19 cellular contexts compared by ENCODE assay signal in genomic region chr12:131217024-131217586, GRCh38.
DNase-seq lines count a peak whose midpoint lies in the region; ATAC-seq and TF ChIP-seq lines count a peak whose summit lies in the region.
"Had no signal": no experiment of that assay in that cellular context is flagged by ENCODE, and none has a peak within 500 bp of the region (broad histone marks: within the 10 kb centered on the region; RNA-seq: fewer than 3 reads in every experiment).

No MANE protein-coding gene starts in this region.

- TF ChIP-seq CTCF in right atrium auricular region (IDR thresholded peaks at IDR 0.05) (no peak), spleen (IDR thresholded peaks at IDR 0.05 in 8 of 11, conservative IDR thresholded peaks at IDR 0.05 in 3 of 11) (no peak)

- H3K4me1 Mint-ChIP-seq in stimulated activated memory B cell treated with anti-CD40 and anti-IgM and Interleukin-4, amounts not matched to agents 10 μg/mL and 1 μg/mL and 100 μg/mL, for 72 hours = peaks cover 16% of the 10 kb centered on the region
- H3K4me1 Mint-ChIP-seq in activated naive CD8-positive, alpha-beta T cell treated with anti-CD3 and anti-CD28 coated beads, Interleukin-2, amount 50 U/mL, for 24 hours = peaks cover 4% of the 10 kb centered on the region
- H3K4me1 Mint-ChIP-seq: activated T-helper 17 cell treated with anti-CD3 and anti-CD28 coated beads, Interleukin-2, amount 50 U/mL, for 72 hours had no signal

- DNase-seq in Right ventricle myocardium superior (peak; percentile 44), right atrium auricular region (ENCODE audit: low spot score) (no peak), SK-N-DZ (ENCODE audit: low spot score) (peak; percentile 85), left kidney (ENCODE audit: low read depth, low spot score) (peak; percentile 68), spleen (peak; percentile 38), superior temporal gyrus (ENCODE audit: extremely low spot score) (no peak)
- no peak for DNase-seq in activated naive CD8-positive, alpha-beta T cell treated with anti-CD3 and anti-CD28 coated beads, Interleukin-2, amount 50 U/mL, for 24 hours
- DNase-seq: brain microvascular endothelial cell; CD8-positive, alpha-beta T cell; effector memory CD4-positive, alpha-beta T cell; foreskin melanocyte; hypothalamus; mammary epithelial cell; NCI-H1930; NCI-H345; NCI-H774; ovary had no signal

- H3K27ac Mint-ChIP-seq in stimulated activated memory B cell treated with anti-CD40 and anti-IgM and Interleukin-4, amounts not matched to agents 10 μg/mL and 1 μg/mL and 100 μg/mL, for 72 hours = no peak overlapping the region
- no peak overlapping the region for H3K27ac Mint-ChIP-seq in activated naive CD8-positive, alpha-beta T cell treated with anti-CD3 and anti-CD28 coated beads, Interleukin-2, amount 50 U/mL, for 24 hours
- H3K27ac Mint-ChIP-seq: activated T-helper 17 cell treated with anti-CD3 and anti-CD28 coated beads, Interleukin-2, amount 50 U/mL, for 72 hours; CD8-positive, alpha-beta T cell had no signal

- peaks cover 62% of the 10 kb centered on the region for H3K27me3 Mint-ChIP-seq in stimulated activated memory B cell treated with anti-CD40 and anti-IgM and Interleukin-4, amounts not matched to agents 10 μg/mL and 1 μg/mL and 100 μg/mL, for 72 hours
- H3K27me3 Mint-ChIP-seq in activated naive CD8-positive, alpha-beta T cell treated with anti-CD3 and anti-CD28 coated beads, Interleukin-2, amount 50 U/mL, for 24 hours = peaks cover 19% of the 10 kb centered on the region

- H3K27me3 ChIP-seq in right atrium auricular region (no peaks in the 10 kb centered on the region), spleen (replicated peaks in 1 of 7) (peaks cover 0 to 65% (median 12%) of the 10 kb centered on the region in 7 donors)
- H3K27me3 ChIP-seq: brain microvascular endothelial cell, ovary had no signal

- TF ChIP-seq POLR2A in spleen (IDR thresholded peaks at IDR 0.05) = no peak

- intact Hi-C loops in Right ventricle myocardium superior (cut with DNase I) = no loop called here
- intact Hi-C loops in spleen (cut with DNase I; ENCODE audit: low total_unique reads) = no loop called here

- 41 to 56% (median 49%) methylated on average over 22 of the region's 22 CpGs for WGBS in spleen, 5 donors

- H3K4me3 Mint-ChIP-seq in stimulated activated memory B cell treated with anti-CD40 and anti-IgM and Interleukin-4, amounts not matched to agents 10 μg/mL and 1 μg/mL and 100 μg/mL, for 72 hours = no peak overlapping the region
- H3K4me3 Mint-ChIP-seq in activated naive CD8-positive, alpha-beta T cell treated with anti-CD3 and anti-CD28 coated beads, Interleukin-2, amount 50 U/mL, for 24 hours = no peak overlapping the region
- H3K4me3 Mint-ChIP-seq: activated T-helper 17 cell treated with anti-CD3 and anti-CD28 coated beads, Interleukin-2, amount 50 U/mL, for 72 hours; CD8-positive, alpha-beta T cell had no signal

- H3K4me3 ChIP-seq in right atrium auricular region = no peak overlapping the region
- H3K4me3 ChIP-seq in spleen = no peak overlapping the region
- H3K4me3 ChIP-seq: ovary had no signal

- H3K27ac ChIP-seq in right atrium auricular region (no peak overlapping the region), spleen (no peak overlapping the region)
- H3K27ac ChIP-seq: brain microvascular endothelial cell, ovary had no signal

- H3K4me1 ChIP-seq in right atrium auricular region = no peaks in the 10 kb centered on the region
- peaks cover 0 to 8% (median 0%) of the 10 kb centered on the region in 6 donors for H3K4me1 ChIP-seq in spleen

- peaks cover 9% of the 10 kb centered on the region for H3K9me3 Mint-ChIP-seq in stimulated activated memory B cell treated with anti-CD40 and anti-IgM and Interleukin-4, amounts not matched to agents 10 μg/mL and 1 μg/mL and 100 μg/mL, for 72 hours
- peaks cover 9% of the 10 kb centered on the region for H3K9me3 Mint-ChIP-seq in activated naive CD8-positive, alpha-beta T cell treated with anti-CD3 and anti-CD28 coated beads, Interleukin-2, amount 50 U/mL, for 24 hours
- H3K9me3 Mint-ChIP-seq: CD8-positive, alpha-beta T cell had no signal

- peaks cover 0 to 7% of the 10 kb centered on the region in 2 donors for H3K9me3 ChIP-seq in right atrium auricular region
- peaks cover 0 to 14% (median 0%) of the 10 kb centered on the region in 8 donors for H3K9me3 ChIP-seq in spleen
- H3K9me3 ChIP-seq: ovary had no signal

- H3K36me3 ChIP-seq in right atrium auricular region (no peaks in the 10 kb centered on the region), spleen (no peaks in the 10 kb centered on the region)
- H3K36me3 ChIP-seq: brain microvascular endothelial cell, ovary had no signal

- no peak for ATAC-seq in Right ventricle myocardium superior (ENCODE audit: poor library complexity)
- no peak for ATAC-seq in stimulated activated memory B cell treated with anti-CD40 and anti-IgM and Interleukin-4, amounts not matched to agents 10 μg/mL and 1 μg/mL and 100 μg/mL, for 72 hours
- no peak for ATAC-seq in activated naive CD8-positive, alpha-beta T cell treated with anti-CD3 and anti-CD28 coated beads, Interleukin-2, amount 50 U/mL, for 24 hours
- ATAC-seq: activated T-helper 17 cell treated with anti-CD3 and anti-CD28 coated beads, Interleukin-2, amount 50 U/mL, for 72 hours; CD8-positive, alpha-beta T cell had no signal

- H3K36me3 Mint-ChIP-seq in stimulated activated memory B cell treated with anti-CD40 and anti-IgM and Interleukin-4, amounts not matched to agents 10 μg/mL and 1 μg/mL and 100 μg/mL, for 72 hours = no peaks in the 10 kb centered on the region
- H3K36me3 Mint-ChIP-seq in activated naive CD8-positive, alpha-beta T cell treated with anti-CD3 and anti-CD28 coated beads, Interleukin-2, amount 50 U/mL, for 24 hours (ENCODE audit: low read depth) = no peaks in the 10 kb centered on the region
- H3K36me3 Mint-ChIP-seq: CD8-positive, alpha-beta T cell had no signal

Comparison
In these comparisons a context has a peak if more than half of its experiments do, and no peak if none do; other contexts are left out.
1. DNase-seq: peak in Right ventricle myocardium superior (single experiment), SK-N-DZ (single experiment), left kidney (single experiment) and spleen (single experiment); none in right atrium auricular region (single experiment), superior temporal gyrus (single experiment) and activated naive CD8-positive, alpha-beta T cell treated with anti-CD3 and anti-CD28 coated beads, Interleukin-2, amount 50 U/mL, for 24 hours (single experiment).